ENCODE assay signal across 33 cellular contexts in genomic region chr2:217892560-217892959, GRCh38.
DNase-seq lines count a peak whose midpoint lies in the region; ATAC-seq, FAIRE-seq and TF ChIP-seq lines count a peak whose summit lies in the region.
"Had no signal": no experiment of that assay in that cellular context is flagged by ENCODE, and none has a peak within 500 bp of the region (broad histone marks: within the 10 kb centered on the region; RNA-seq: fewer than 3 reads in every experiment).

No MANE protein-coding gene starts in this region.

- H3K4me1 ChIP-seq in kidney (ENCODE audit: control insufficient read depth in 1 of 2, insufficient read depth in 1 of 2, low read depth in 1 of 2, low read length in 2 of 2) (peaks cover 14 to 32% of the 10 kb centered on the region in 2 donors), sigmoid colon (peaks cover 0 to 76% (median 63%) of the 10 kb centered on the region in 4 donors), upper lobe of right lung (peaks cover 53% of the 10 kb centered on the region)

- TF ChIP-seq CTCF in kidney (IDR thresholded peaks at IDR 0.05; ENCODE audit: borderline replicate concordance, extremely low read depth, insufficient read depth) (no peak), sigmoid colon (IDR thresholded peaks at IDR 0.05) (no peak), upper lobe of right lung (IDR thresholded peaks at IDR 0.05) (no peak)

- intact Hi-C loops in Right ventricle myocardium inferior (cut with DNase I) = no loop called here
- intact Hi-C loops in Right ventricle myocardium superior (cut with DNase I) = no loop called here
- intact Hi-C loops in kidney (cut with DNase I) = loop anchor here (10.0 kb wide), 2 partner anchors 52 to 102 kb away; no protein-coding TSS in a partner anchor
- intact Hi-C loops in sigmoid colon (cut with DNase I) = no loop called here
- intact Hi-C loops in upper lobe of right lung (cut with DNase I) = no loop called here

- no peak for ATAC-seq in Right ventricle myocardium inferior
- no peak for ATAC-seq in Right ventricle myocardium superior (ENCODE audit: poor library complexity)
- no peak for ATAC-seq in upper lobe of right lung
- ATAC-seq in GM18867 (IDR thresholded peaks at IDR 0.05; ENCODE audit: unreplicated experiment) = no peak
- no peak for ATAC-seq in GM21576 (IDR thresholded peaks at IDR 0.05; ENCODE audit: unreplicated experiment)
- ATAC-seq: activated CD8-positive, alpha-beta T cell treated with anti-CD3 and anti-CD28 coated beads, Interleukin-2, amount 10 ng/mL, durations not matched to agents 7 days and 5 days; activated T-helper 17 cell treated with anti-CD3 and anti-CD28 coated beads, Interleukin-2, amount 50 U/mL, for 72 hours; mucosa of descending colon; natural killer cell treated with Interleukin-12 subunit alpha and Interleukin-12 subunit beta and Interleukin-15 and Interleukin-18, amount 100 ng/mL, for 72 hours; stimulated activated naive CD8-positive, alpha-beta T cell treated with anti-CD3 and anti-CD28 coated beads, Interleukin-15, amount 100 ng/mL, for 72 hours had no signal

- H3K27me3 ChIP-seq in sigmoid colon (no peaks in the 10 kb centered on the region), upper lobe of right lung (no peaks in the 10 kb centered on the region)
- H3K27me3 ChIP-seq: spleen had no signal

- TF ChIP-seq POLR2A in sigmoid colon (IDR thresholded peaks at IDR 0.05) = no peak

- DNase-seq in Right ventricle myocardium inferior (ENCODE audit: missing footprints) (peak; percentile 33), Right ventricle myocardium superior (no peak), kidney (peak; percentile 35), sigmoid colon (no peak), upper lobe of right lung (peak; percentile 27), GOT3 (lab: John Stamatoyannopoulos, UW) (no peak)
- DNase-seq: 8988T; activated CD4-positive, alpha-beta T cell treated with anti-CD3 and anti-CD28 coated beads for 4 hours; activated CD8-positive, alpha-beta T cell treated with anti-CD3 and anti-CD28 coated beads, Interleukin-2, amount 10 ng/mL, durations not matched to agents 7 days and 5 days; activated naive CD4-positive, alpha-beta T cell treated with anti-CD3 and anti-CD28 coated beads, Interleukin-2, amount 50 U/mL, for 16 hours; amygdala; C1 segment of cervical spinal cord; effector CD4-positive, alpha-beta T cell; glutamatergic neuron; Kasumi-1; mammary epithelial cell; mucosa of descending colon; NCI-H1436; NCI-H2107; NCI-H748 treated with DMSO at 0.1 percent for 48 hours; retina; spleen; stimulated activated naive CD8-positive, alpha-beta T cell treated with anti-CD3 and anti-CD28 coated beads, Interleukin-15, amount 100 ng/mL, for 72 hours; T1000; WERI-Rb-1 had no signal

- no peak for TF ChIP-seq EP300 in sigmoid colon (IDR thresholded peaks at IDR 0.05)

- no peak overlapping the region for H3K4me3 ChIP-seq in kidney (ENCODE audit: low read length in 2 of 2)
- no peak overlapping the region for H3K4me3 ChIP-seq in sigmoid colon
- no peak overlapping the region for H3K4me3 ChIP-seq in upper lobe of right lung
- H3K4me3 ChIP-seq: mucosa of descending colon, spleen had no signal

- H3K27ac ChIP-seq in kidney (ENCODE audit: low read depth in 2 of 2, low read length in 2 of 2) (peak overlapping the region in 1 of 2 donors; percentile 47), sigmoid colon (peak overlapping the region; percentile 94 to 98 (median 98)), upper lobe of right lung (peak overlapping the region; percentile 42)
- H3K27ac ChIP-seq: WERI-Rb-1 had no signal

- no peaks in the 10 kb centered on the region for H3K9me3 ChIP-seq in kidney (ENCODE audit: control insufficient read depth in 1 of 2, low read length in 2 of 2)
- no peaks in the 10 kb centered on the region for H3K9me3 ChIP-seq in sigmoid colon
- H3K9me3 ChIP-seq in upper lobe of right lung = no peaks in the 10 kb centered on the region
- H3K9me3 ChIP-seq: mucosa of descending colon, spleen had no signal

- peaks cover 85 to 97% of the 10 kb centered on the region in 2 donors for H3K36me3 ChIP-seq in kidney (ENCODE audit: control insufficient read depth in 1 of 2, insufficient read depth in 2 of 2, low read length in 2 of 2)
- H3K36me3 ChIP-seq in sigmoid colon = peaks cover 89 to 100% (median 100%) of the 10 kb centered on the region in 4 donors
- H3K36me3 ChIP-seq in upper lobe of right lung = peaks cover 100% of the 10 kb centered on the region
- H3K36me3 ChIP-seq: WERI-Rb-1 had no signal

- H3K9ac ChIP-seq in kidney (ENCODE audit: low read length in 2 of 2) = no peak overlapping the region

- 88 to 91% methylated on average over 8 of the region's 8 CpGs for WGBS in sigmoid colon, 2 donors

- no peak for FAIRE-seq in kidney (lab: Jason Lieb, UNC)
- FAIRE-seq: bronchial epithelial cell, colon, GM12891, islet of Langerhans had no signal

Comparison
In these comparisons a context has a peak if more than half of its experiments do, and no peak if none do; other contexts are left out.
1. DNase-seq: peak in Right ventricle myocardium inferior (single experiment), kidney (single experiment) and upper lobe of right lung (single experiment); none in Right ventricle myocardium superior (single experiment), sigmoid colon (single experiment) and GOT3 (single experiment).